In genomic region chr15:38888701-38889154, GRCh38 we compare ENCODE assay signal across 1 cellular context.
TF ChIP-seq lines count a peak whose summit lies in the region.

No MANE protein-coding gene starts in this region.

TF ChIP-seq in A549, 52 proteins besides CTCF, POLR2A, EP300 and RAD21 (continued from another document):
- no peak for TF ChIP-seq KDM1A (IDR thresholded peaks at IDR 0.05; ENCODE audit: low read depth)
- no peak for TF ChIP-seq GATA3 (IDR thresholded peaks at IDR 0.05; ENCODE audit: borderline replicate concordance)
- no peak for TF ChIP-seq CHD2 (IDR thresholded peaks at IDR 0.05; ENCODE audit: low read length, partially characterized antibody)
- TF ChIP-seq ZC3H11A (IDR thresholded peaks at IDR 0.05): no peak
- no peak for TF ChIP-seq MAFK (IDR thresholded peaks at IDR 0.05; ENCODE audit: partially characterized antibody)
- TF ChIP-seq JUNB (IDR thresholded peaks at IDR 0.05): no peak
- TF ChIP-seq NPAS2 (CRISPR knock-in tag; IDR thresholded peaks at IDR 0.05; ENCODE audit: borderline replicate concordance): no peak
